19 cellular contexts compared by ENCODE assay signal in the genomic region with DNA sequence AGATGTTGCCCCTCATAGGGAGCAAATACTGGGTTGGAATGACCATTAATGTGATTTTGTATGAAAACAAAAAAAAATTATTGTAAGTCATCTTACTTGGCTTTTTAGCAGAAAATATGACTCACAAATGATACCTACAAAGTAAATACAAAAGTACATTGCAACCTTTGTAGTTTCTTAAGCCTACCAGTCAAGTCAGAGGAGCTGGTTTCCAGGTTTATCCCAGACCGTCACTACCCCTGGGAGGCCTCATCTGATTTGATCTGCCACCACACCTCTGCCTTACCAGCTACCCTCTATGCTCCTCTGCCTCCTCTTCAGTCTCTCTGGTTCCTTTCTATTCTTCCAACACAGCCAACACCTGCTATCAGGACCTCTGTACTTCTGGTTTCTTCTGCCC.
"Had no signal": no experiment of that assay in that cellular context is flagged by ENCODE, and none has a peak within 500 bp of the region (broad histone marks: within the 10 kb centered on the region; RNA-seq: fewer than 3 reads in every experiment).

No MANE protein-coding gene starts in this region.

- H3K27me3 ChIP-seq: colonic mucosa, esophagus muscularis mucosa, gastroesophageal sphincter had no signal

- DNase-seq: colonic mucosa; cortex of kidney; effector CD8-positive, alpha-beta T cell; effector memory CD8-positive, alpha-beta T cell; endodermal cell; foreskin keratinocyte; heart left ventricle; hippocampal formation; left cardiac atrium; left lung; left ventricle myocardium superior; lower lobe of right lung; mesendoderm; midbrain; naive thymus-derived CD4-positive, alpha-beta T cell had no signal

- H3K9me3 ChIP-seq: colonic mucosa, esophagus muscularis mucosa, gastroesophageal sphincter, left lung, lower lobe of right lung had no signal

- H3K9me3 Mint-ChIP-seq: dendritic cell treated with granulocyte-macrophage colony-stimulating factor and Interleukin-4, amounts not matched to agents 40 ng/mL and 50 ng/mL, for 4 days; effector memory CD8-positive, alpha-beta T cell; endodermal cell; memory B cell had no signal

- H3K4me1 ChIP-seq: colonic mucosa, esophagus muscularis mucosa, foreskin keratinocyte, gastroesophageal sphincter, heart left ventricle, left lung, lower lobe of right lung had no signal

- H3K27ac Mint-ChIP-seq: dendritic cell treated with granulocyte-macrophage colony-stimulating factor and Interleukin-4, amounts not matched to agents 40 ng/mL and 50 ng/mL, for 4 days; effector memory CD8-positive, alpha-beta T cell; endodermal cell; memory B cell; naive thymus-derived CD4-positive, alpha-beta T cell had no signal

- ATAC-seq: effector memory CD8-positive, alpha-beta T cell; foreskin keratinocyte; gastroesophageal sphincter; heart left ventricle; left cardiac atrium; left lung; left ventricle myocardium superior; lower lobe of right lung; naive thymus-derived CD4-positive, alpha-beta T cell had no signal

- H3K4me3 ChIP-seq: colonic mucosa, esophagus muscularis mucosa, gastroesophageal sphincter, heart left ventricle, left lung, lower lobe of right lung had no signal

- H3K36me3 ChIP-seq: colonic mucosa, esophagus muscularis mucosa, gastroesophageal sphincter, heart left ventricle, left lung, lower lobe of right lung had no signal

- H3K27me3 Mint-ChIP-seq: dendritic cell treated with granulocyte-macrophage colony-stimulating factor and Interleukin-4, amounts not matched to agents 40 ng/mL and 50 ng/mL, for 4 days had no signal

- H3K4me1 Mint-ChIP-seq: memory B cell; naive thymus-derived CD4-positive, alpha-beta T cell had no signal

- H3K27ac ChIP-seq: colonic mucosa, esophagus muscularis mucosa, foreskin keratinocyte, gastroesophageal sphincter, heart left ventricle, left lung, lower lobe of right lung had no signal

- H3K4me3 Mint-ChIP-seq: dendritic cell treated with granulocyte-macrophage colony-stimulating factor and Interleukin-4, amounts not matched to agents 40 ng/mL and 50 ng/mL, for 4 days; effector memory CD8-positive, alpha-beta T cell; endodermal cell; memory B cell; naive thymus-derived CD4-positive, alpha-beta T cell had no signal

- H3K36me3 Mint-ChIP-seq: memory B cell; naive thymus-derived CD4-positive, alpha-beta T cell had no signal
